In genomic region chr18:57258131-57258777, GRCh38 we compare ENCODE assay signal across 17 cellular contexts.
DNase-seq lines count a peak whose midpoint lies in the region; ATAC-seq lines count a peak whose summit lies in the region.
"Had no signal": no experiment of that assay in that cellular context is flagged by ENCODE, and none has a peak within 500 bp of the region (broad histone marks: within the 10 kb centered on the region; RNA-seq: fewer than 3 reads in every experiment).

No MANE protein-coding gene starts in this region.

- H3K14ac ChIP-seq in trophoblast cell (ENCODE audit: low read length), result no peak overlapping the region

- no peak overlapping the region for H2BK12ac ChIP-seq in trophoblast cell (ENCODE audit: low read length)

- no peak overlapping the region for H3K9ac ChIP-seq in trophoblast cell (ENCODE audit: low read length)
- H3K9ac ChIP-seq: BLaER1 treated with 17β-estradiol and CSF1 and Interleukin-3, amounts not matched to agents 10 nM and 100 nM; GM23248 had no signal

- no peak overlapping the region for H4K91ac ChIP-seq in trophoblast cell (ENCODE audit: low read depth, low read length)

- no peak overlapping the region for H4K12ac ChIP-seq in trophoblast cell (ENCODE audit: low read depth, low read length)

- H2BK5ac ChIP-seq in trophoblast cell (ENCODE audit: low read depth, low read length, poor library complexity), result no peak overlapping the region

- H3K4me1 ChIP-seq in trophoblast cell (ENCODE audit: control insufficient read depth in 1 of 2, insufficient read depth in 2 of 2, low read length in 2 of 2), result no peaks in the 10 kb centered on the region
- H3K4me1 ChIP-seq: BLaER1 treated with 17β-estradiol and CSF1 and Interleukin-3, amounts not matched to agents 10 nM and 100 nM; Caco-2 had no signal

- H3K79me2 ChIP-seq in trophoblast cell (ENCODE audit: control insufficient read depth, insufficient read depth, low read length, poor library complexity), result no peaks in the 10 kb centered on the region

- ATAC-seq in HG03039 (IDR thresholded peaks at IDR 0.05; ENCODE audit: unreplicated experiment), result no peak
- ATAC-seq: CD8-positive, alpha-beta T cell had no signal

- H3K4me2 ChIP-seq in trophoblast cell (ENCODE audit: low read length), result no peak overlapping the region
- H3K4me2 ChIP-seq: BLaER1 treated with 17β-estradiol and CSF1 and Interleukin-3, amounts not matched to agents 10 nM and 100 nM had no signal

- H2BK120ac ChIP-seq in trophoblast cell (ENCODE audit: insufficient read depth, low read length, poor library complexity), result no peak overlapping the region

- no peaks in the 10 kb centered on the region for H3K79me1 ChIP-seq in trophoblast cell (ENCODE audit: low read length)

- no peak overlapping the region for H2AFZ ChIP-seq in trophoblast cell (ENCODE audit: insufficient read depth, low read length, poor library complexity)
- H2AFZ ChIP-seq: GM23248 had no signal

- DNase-seq in NCI-H82 (lab: John Stamatoyannopoulos, UW), result peak; percentile 58
- DNase-seq in NCI-H82 treated with DMSO at 0.1 percent for 48 hours (lab: John Stamatoyannopoulos, UW; ENCODE audit: unreplicated experiment), result no peak
- peak; percentile 1 for DNase-seq in NCI-H1105 (lab: John Stamatoyannopoulos, UW)
- DNase-seq in NCI-H69 (lab: John Stamatoyannopoulos, UW), result peak; percentile 64
- no peak for DNase-seq in trophoblast cell
- no peak for DNase-seq in activated CD4-positive, alpha-beta T cell treated with anti-CD3 and anti-CD28 coated beads, Interleukin-2, amount 50 U/mL, for 4 hours
- DNase-seq in cerebellar cortex (ENCODE audit: low spot score), result no peak
- DNase-seq: 8988T; Caco-2; CD8-positive, alpha-beta T cell; DMS79 treated with DMSO at 0.1 percent for 48 hours; GF-D8; GM23248; HCEC 1CT had no signal

- H2AK5ac ChIP-seq in trophoblast cell (ENCODE audit: low read length), result no peak overlapping the region

- no peak overlapping the region for H3K4ac ChIP-seq in trophoblast cell (ENCODE audit: low read depth, low read length)

- H3K4me3 ChIP-seq in trophoblast cell (ENCODE audit: low read depth, low read length), result no peak overlapping the region
- H3K4me3 ChIP-seq: BLaER1 treated with 17β-estradiol and CSF1 and Interleukin-3, amounts not matched to agents 10 nM and 100 nM; GM23248 had no signal

- H3K27me3 ChIP-seq in trophoblast cell (ENCODE audit: insufficient read depth, low read length), result no peaks in the 10 kb centered on the region
- H3K27me3 ChIP-seq: BLaER1 treated with 17β-estradiol and CSF1 and Interleukin-3, amounts not matched to agents 10 nM and 100 nM had no signal

- peak overlapping the region; percentile 97 for H3K23ac ChIP-seq in trophoblast cell (ENCODE audit: low read length)

- no peak overlapping the region for H3K27ac ChIP-seq in trophoblast cell (ENCODE audit: low read depth, low read length)
- H3K27ac ChIP-seq: BLaER1 treated with 17β-estradiol and CSF1 and Interleukin-3, amounts not matched to agents 10 nM and 100 nM; GM23248; HL-60 had no signal

- WGBS in trophoblast cell (ENCODE audit: extremely low coverage, insufficient coverage, insufficient read length), result no CpG with 5 or more reads among the region's 6 CpGs

- H3K36me3 ChIP-seq in trophoblast cell (ENCODE audit: control insufficient read depth in 1 of 2, insufficient read depth in 2 of 2, low read length in 2 of 2), result no peaks in the 10 kb centered on the region
- H3K36me3 ChIP-seq: BLaER1 treated with 17β-estradiol and CSF1 and Interleukin-3, amounts not matched to agents 10 nM and 100 nM had no signal

- H4K8ac ChIP-seq in trophoblast cell (ENCODE audit: low read depth, low read length), result no peak overlapping the region

- no peaks in the 10 kb centered on the region for H3K9me3 ChIP-seq in trophoblast cell (ENCODE audit: insufficient read depth, low read depth, low read length)
- H3K9me3 ChIP-seq: BLaER1 treated with 17β-estradiol and CSF1 and Interleukin-3, amounts not matched to agents 10 nM and 100 nM; Caco-2 had no signal

- no peak overlapping the region for H3K18ac ChIP-seq in trophoblast cell (ENCODE audit: low read length)

Comparison
In these comparisons a context has a peak if more than half of its experiments do, and no peak if none do; other contexts are left out.
1. DNase-seq: peak in NCI-H82 (single experiment), NCI-H1105 (single experiment) and NCI-H69 (single experiment); none in NCI-H82 treated with DMSO at 0.1 percent for 48 hours (single experiment), trophoblast cell (0 of 2), activated CD4-positive, alpha-beta T cell treated with anti-CD3 and anti-CD28 coated beads, Interleukin-2, amount 50 U/mL, for 4 hours (0 of 2) and cerebellar cortex (single experiment).